In the genomic region with DNA sequence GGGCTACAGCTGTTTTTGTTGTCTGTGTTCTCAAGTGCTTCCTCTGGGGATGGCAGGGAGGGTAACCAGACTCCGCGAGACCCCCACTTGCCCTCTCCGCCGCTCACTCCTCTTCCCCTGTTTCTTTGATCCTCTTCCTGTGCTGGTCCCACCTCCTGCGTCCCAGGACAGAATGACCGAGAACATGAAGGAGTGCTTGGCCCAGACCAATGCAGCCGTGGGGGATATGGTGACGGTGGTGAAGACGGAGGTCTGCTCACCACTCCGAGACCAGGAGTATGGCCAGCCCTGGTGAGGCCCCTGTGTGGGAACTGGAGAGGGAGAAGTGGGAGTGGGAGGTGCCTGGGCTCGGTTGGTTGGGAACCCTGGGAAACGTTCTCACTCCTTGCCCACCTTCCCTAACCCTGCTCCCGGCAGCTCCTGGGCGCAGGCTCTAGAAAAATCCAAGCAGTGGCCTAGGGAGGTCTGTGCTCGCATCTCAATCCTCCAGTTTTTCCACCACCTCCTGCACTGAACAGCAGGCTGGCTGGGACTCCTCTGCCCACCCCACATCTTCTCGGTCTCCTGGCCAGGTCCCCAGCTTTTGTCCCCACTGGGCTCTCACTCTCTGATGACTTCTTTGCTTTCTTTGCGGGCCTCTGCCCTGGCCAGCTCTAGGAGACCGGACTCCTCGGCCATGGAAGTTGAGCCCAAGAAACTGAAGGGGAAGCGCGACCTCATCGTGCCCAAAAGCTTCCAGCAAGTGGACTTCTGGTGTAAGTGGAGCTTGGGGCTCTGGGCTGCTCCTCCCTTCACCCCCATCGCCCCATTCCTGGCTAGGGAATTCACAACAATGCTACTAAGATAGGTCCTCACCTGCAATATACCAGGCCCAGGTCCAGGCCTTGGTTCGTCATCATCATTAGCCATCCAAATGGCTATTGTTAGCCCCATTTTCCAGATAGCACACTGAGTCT, we compare ENCODE assay signal across 9 cellular contexts. TPM values are rescaled to one million over a fixed set of nuclear protein-coding genes. Genes with fewer than 3 reads are reported as not detected.
DNase-seq lines count a peak whose midpoint lies in the region; ATAC-seq, FAIRE-seq and TF ChIP-seq lines count a peak whose summit lies in the region.
"Had no signal": no experiment of that assay in that cellular context is flagged by ENCODE, and none has a peak within 500 bp of the region (broad histone marks: within the 10 kb centered on the region; RNA-seq: fewer than 3 reads in every experiment).

No MANE protein-coding gene starts in this region.

- peak; percentile 20 for FAIRE-seq in urothelium cell line (lab: Jason Lieb, UNC)
- FAIRE-seq: GM18507 had no signal

- H3K27ac Mint-ChIP-seq in activated naive CD4-positive, alpha-beta T cell treated with anti-CD3 and anti-CD28 coated beads for 36 hours: no peak overlapping the region
- H3K27ac Mint-ChIP-seq in natural killer cell treated with Interleukin-12 subunit alpha and Interleukin-12 subunit beta and Interleukin-15 and Interleukin-18, amount 100 ng/mL, for 72 hours: no peak overlapping the region

- peak overlapping the region; percentile 26 for H3K4me3 Mint-ChIP-seq in activated naive CD4-positive, alpha-beta T cell treated with anti-CD3 and anti-CD28 coated beads for 36 hours
- H3K4me3 Mint-ChIP-seq in natural killer cell treated with Interleukin-12 subunit alpha and Interleukin-12 subunit beta and Interleukin-15 and Interleukin-18, amount 100 ng/mL, for 72 hours: peak overlapping the region; percentile 29

- H3K4me1 Mint-ChIP-seq in activated naive CD4-positive, alpha-beta T cell treated with anti-CD3 and anti-CD28 coated beads for 36 hours (ENCODE audit: low read depth): peaks cover 7% of the 10 kb centered on the region
- H3K4me1 Mint-ChIP-seq in natural killer cell treated with Interleukin-12 subunit alpha and Interleukin-12 subunit beta and Interleukin-15 and Interleukin-18, amount 100 ng/mL, for 72 hours (ENCODE audit: low read depth in 2 of 2): peaks cover 0 to 5% of the 10 kb centered on the region in 2 donors

- TF ChIP-seq CTCF in fibroblast of pulmonary artery (IDR thresholded peaks at IDR 0.05; ENCODE audit: low read length, missing control alignments): no peak

- H3K27me3 Mint-ChIP-seq in activated naive CD4-positive, alpha-beta T cell treated with anti-CD3 and anti-CD28 coated beads for 36 hours (ENCODE audit: low read depth): peaks cover 21% of the 10 kb centered on the region
- H3K27me3 Mint-ChIP-seq in natural killer cell treated with Interleukin-12 subunit alpha and Interleukin-12 subunit beta and Interleukin-15 and Interleukin-18, amount 100 ng/mL, for 72 hours: peaks cover 0 to 2% of the 10 kb centered on the region in 2 donors

- ATAC-seq in natural killer cell treated with Interleukin-12 subunit alpha and Interleukin-12 subunit beta and Interleukin-15 and Interleukin-18, amount 100 ng/mL, for 72 hours: no peak

- DNase-seq in activated naive CD4-positive, alpha-beta T cell treated with anti-CD3 and anti-CD28 coated beads for 36 hours: no peak
- no peak for DNase-seq in activated naive CD4-positive, alpha-beta T cell treated with Interleukin-2 at 50 U/mL for 16 hours
- DNase-seq in fibroblast of pulmonary artery (ENCODE audit: low read depth): no peak
- no peak for DNase-seq in natural killer cell treated with Interleukin-12 subunit alpha and Interleukin-12 subunit beta and Interleukin-15 and Interleukin-18, amount 100 ng/mL, for 72 hours (ENCODE audit: low spot score)
- DNase-seq in urothelium cell line (ENCODE audit: low spot score): no peak
- DNase-seq in NCI-H187 (lab: John Stamatoyannopoulos, UW): no peak
- DNase-seq in AG08396 (ENCODE audit: low spot score): no peak
- DNase-seq in NCI-H1105 treated with DMSO at 0.1 percent for 48 hours (lab: John Stamatoyannopoulos, UW): no peak

- peaks cover 5% of the 10 kb centered on the region for H3K36me3 Mint-ChIP-seq in activated naive CD4-positive, alpha-beta T cell treated with anti-CD3 and anti-CD28 coated beads for 36 hours (ENCODE audit: low read depth)
- no peaks in the 10 kb centered on the region for H3K36me3 Mint-ChIP-seq in natural killer cell treated with Interleukin-12 subunit alpha and Interleukin-12 subunit beta and Interleukin-15 and Interleukin-18, amount 100 ng/mL, for 72 hours

- peak overlapping the region; percentile 47 for H3K4me3 ChIP-seq in fibroblast of pulmonary artery (replicated peaks; ENCODE audit: low read depth, low read length)

- no peaks in the 10 kb centered on the region for H3K9me3 Mint-ChIP-seq in activated naive CD4-positive, alpha-beta T cell treated with anti-CD3 and anti-CD28 coated beads for 36 hours
- no peaks in the 10 kb centered on the region for H3K9me3 Mint-ChIP-seq in natural killer cell treated with Interleukin-12 subunit alpha and Interleukin-12 subunit beta and Interleukin-15 and Interleukin-18, amount 100 ng/mL, for 72 hours

- CTCF ChIA-PET in activated naive CD4-positive, alpha-beta T cell treated with anti-CD3 and anti-CD28 coated beads for 36 hours (lab: Charles Lee): no interaction called here

- intact Hi-C loops in activated naive CD4-positive, alpha-beta T cell treated with anti-CD3 and anti-CD28 coated beads for 36 hours (cut with micrococcal nuclease): loop anchor here (5.0 kb wide), 1 partner anchor 35 kb away; the partner anchor contains the start of gene PRDM11

RNA-seq across cellular contexts. Expression of gene PRDM11, which starts 35.4 kb away (rescaled TPM):
- 1 to 10 TPM in 1 of 2 experiments, under 1 TPM in 1; 0.81 to 1.3 TPM for total RNA-seq in activated naive CD4-positive, alpha-beta T cell treated with anti-CD3 and anti-CD28 coated beads for 36 hours
- 1 to 10 TPM; 3.5 to 6.6 TPM for total RNA-seq in natural killer cell treated with Interleukin-12 subunit alpha and Interleukin-12 subunit beta and Interleukin-15 and Interleukin-18, amount 100 ng/mL, for 72 hours
